Comparison of ENCODE assay signal across 8 cellular contexts in the genomic region with DNA sequence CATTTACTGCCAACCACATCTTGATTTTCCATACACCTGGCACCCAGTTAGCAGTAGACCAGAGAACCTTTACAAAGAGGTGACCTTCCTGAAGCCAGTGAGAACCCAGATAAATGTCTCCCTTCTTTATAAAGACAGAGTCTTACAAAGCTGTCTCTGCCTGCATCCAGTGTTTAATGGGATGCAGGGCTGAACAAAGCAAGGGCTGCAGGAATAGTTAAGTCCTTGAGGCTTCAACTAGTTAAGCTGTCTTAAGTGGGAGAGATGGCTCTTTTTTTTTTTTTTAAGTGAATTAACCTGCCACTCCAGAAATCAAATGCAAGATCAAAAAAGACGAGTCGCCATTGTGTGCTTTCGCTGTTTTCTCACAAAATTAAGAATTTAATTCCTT. TPM values are rescaled to one million over a fixed set of nuclear protein-coding genes. Genes with fewer than 3 reads are reported as not detected.
A peak's percentile ranks its signal among the peaks of the same experiment; 100 is the strongest.
DNase-seq lines count a peak whose midpoint lies in the region; ATAC-seq and TF ChIP-seq lines count a peak whose summit lies in the region.

No MANE protein-coding gene starts in this region.

- DNase-seq in T-helper 17 cell (no peak), fibroblast of pulmonary artery (ENCODE audit: low read depth) (no peak), skeletal muscle cell (ENCODE audit: low read depth) (no peak), epidermal melanocyte (ENCODE audit: insufficient read length, low spot score) (no peak), erythroblast (lab: John Stamatoyannopoulos, UW) (no peak), hepatic stellate cell (ENCODE audit: low spot score) (no peak)

- ATAC-seq in T-helper 17 cell (no peak), HG02970 (IDR thresholded peaks at IDR 0.05; ENCODE audit: low FRiP score, unreplicated experiment) (no peak)

- no peak for TF ChIP-seq CTCF in GM12875 (IDR thresholded peaks at IDR 0.05; ENCODE audit: borderline replicate concordance, insufficient read depth, low read depth, low read length)
- TF ChIP-seq CTCF in fibroblast of pulmonary artery (IDR thresholded peaks at IDR 0.05; ENCODE audit: low read length, missing control alignments) = no peak

- peak overlapping the region; percentile 91 for H3K4me3 ChIP-seq in GM12875 (ENCODE audit: low read depth, low read length)
- H3K4me3 ChIP-seq in fibroblast of pulmonary artery (replicated peaks; ENCODE audit: low read depth, low read length) = peak overlapping the region; percentile 91
- H3K4me3 ChIP-seq in skeletal muscle cell (ENCODE audit: low read depth, low read length) = peak overlapping the region; percentile 88

- no peak overlapping the region for H3K27ac Mint-ChIP-seq in T-helper 17 cell

- H3K27me3 Mint-ChIP-seq in T-helper 17 cell = no peaks in the 10 kb centered on the region

- H3K4me1 Mint-ChIP-seq in T-helper 17 cell = peaks cover 40% of the 10 kb centered on the region

- peak overlapping the region; percentile 99 for H3K4me3 Mint-ChIP-seq in T-helper 17 cell

- no peaks in the 10 kb centered on the region for H3K9me3 ChIP-seq in T-helper 17 cell (ENCODE audit: control insufficient read depth, low read length, poor library complexity, severe bottlenecking)

- no peak for TF ChIP-seq POLR2A in erythroblast (IDR thresholded peaks at IDR 0.05; ENCODE audit: low read length)

- no peaks in the 10 kb centered on the region for H3K36me3 Mint-ChIP-seq in T-helper 17 cell (ENCODE audit: low read depth)

RNA-seq across cellular contexts. Expression of gene AHCYL1, which starts 1.5 kb away (rescaled TPM):
- 10 to 100 TPM; 16.5 to 21.3 TPM for total RNA-seq in T-helper 17 cell

RNA-seq across cellular contexts. Expression of gene STRIP1, which starts 48.4 kb away (rescaled TPM):
- total RNA-seq in T-helper 17 cell = 10 to 100 TPM; 70.1 to 86.8 TPM
